In the genomic region with DNA sequence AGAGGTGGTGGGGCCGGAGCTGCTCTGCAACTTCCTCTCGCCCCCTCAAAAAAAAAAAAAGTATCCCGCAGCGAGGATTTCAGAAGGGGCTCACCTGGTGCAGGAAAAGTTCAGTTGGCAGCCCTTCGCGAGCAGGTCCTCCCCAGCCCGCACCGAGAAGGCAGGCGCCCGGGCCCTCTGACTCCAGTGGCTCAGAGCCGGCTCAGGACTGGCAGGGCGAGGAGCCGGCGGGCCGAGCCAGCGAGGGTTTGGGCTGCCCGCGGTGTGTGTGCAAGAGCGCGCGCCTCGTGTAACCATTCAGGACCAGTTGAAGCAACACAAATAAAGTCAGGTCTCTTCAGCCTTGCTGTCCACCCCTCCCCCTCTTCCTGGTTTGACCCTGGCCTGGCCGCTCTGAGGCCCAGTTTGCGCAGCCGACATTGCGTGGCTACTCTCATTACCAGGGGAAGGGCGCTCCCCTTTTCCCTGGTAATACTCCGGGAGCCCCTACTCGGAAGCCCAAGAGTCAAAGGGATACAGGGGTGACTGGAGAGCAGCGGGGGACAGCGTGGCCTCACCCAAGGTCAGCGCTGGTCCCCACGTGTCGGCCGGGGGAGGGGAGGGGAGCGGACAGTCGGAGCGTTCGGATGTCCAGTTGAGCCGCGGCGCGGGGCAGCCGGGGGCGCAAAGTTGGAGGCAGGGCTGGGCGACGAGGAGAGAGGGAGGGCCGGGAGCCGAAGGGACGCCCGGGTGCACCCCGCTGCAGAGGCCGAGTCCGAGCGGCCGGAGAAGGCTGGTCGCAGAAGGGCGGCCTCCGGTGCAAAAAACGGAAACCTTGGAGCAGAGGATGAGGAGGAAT, we compare ENCODE assay signal across 9 cellular contexts. TPM values are rescaled to one million over a fixed set of nuclear protein-coding genes. Genes with fewer than 3 reads are reported as not detected.
DNase-seq lines count a peak whose midpoint lies in the region; ATAC-seq and TF ChIP-seq lines count a peak whose summit lies in the region.
"Had no signal": no experiment of that assay in that cellular context is flagged by ENCODE, and none has a peak within 500 bp of the region (broad histone marks: within the 10 kb centered on the region; RNA-seq: fewer than 3 reads in every experiment).

No MANE protein-coding gene starts in this region.

- no peak overlapping the region for H3K27ac Mint-ChIP-seq in chondrocyte (ENCODE audit: unreplicated experiment)

- H3K9me3 ChIP-seq in lower lobe of right lung (no peaks in the 10 kb centered on the region), thyroid gland (no peaks in the 10 kb centered on the region)

- WGBS in thyroid gland, 2 donors, result 3 to 5% methylated on average over 33 to 34 of the region's 60 CpGs

- H3K36me3 ChIP-seq in lower lobe of right lung, result no peaks in the 10 kb centered on the region
- H3K36me3 ChIP-seq in thyroid gland, result no peaks in the 10 kb centered on the region
- H3K36me3 ChIP-seq: BLaER1 had no signal

- peaks cover 12% of the 10 kb centered on the region for H3K4me1 Mint-ChIP-seq in chondrocyte (ENCODE audit: low read depth)

- TF ChIP-seq CTCF in chondrocyte (IDR thresholded peaks at IDR 0.05), result no peak
- TF ChIP-seq CTCF in lower lobe of right lung (IDR thresholded peaks at IDR 0.05), result no peak
- TF ChIP-seq CTCF in thyroid gland (IDR thresholded peaks at IDR 0.05), result no peak

- H3K4me1 ChIP-seq in lower lobe of right lung (peaks cover 17% of the 10 kb centered on the region), thyroid gland (peaks cover 11 to 17% of the 10 kb centered on the region in 2 donors)
- H3K4me1 ChIP-seq: BLaER1 had no signal

- H3K27me3 ChIP-seq in lower lobe of right lung (ENCODE audit: low read depth) (peaks cover 99% of the 10 kb centered on the region), thyroid gland (peaks cover 30% of the 10 kb centered on the region)

- H3K27ac ChIP-seq in lower lobe of right lung (no peak overlapping the region), thyroid gland (no peak overlapping the region)
- H3K27ac ChIP-seq: BLaER1 had no signal

- no peak for TF ChIP-seq POLR2A in thyroid gland (IDR thresholded peaks at IDR 0.05)
- no peak for TF ChIP-seq POLR2A in erythroblast (IDR thresholded peaks at IDR 0.05; ENCODE audit: low read length)

- H3K4me3 Mint-ChIP-seq in chondrocyte (ENCODE audit: unreplicated experiment), result peak overlapping the region; percentile 60

- peak; percentile 55 for DNase-seq in activated CD8-positive, alpha-beta memory T cell treated with anti-CD3 and anti-CD28 coated beads, Interleukin-2, amount 50 U/mL, for 48 hours
- no peak for DNase-seq in activated CD8-positive, alpha-beta memory T cell treated with anti-CD3 and anti-CD28 coated beads for 24 hours
- DNase-seq in chondrocyte (ENCODE audit: low spot score) (no peak), lower lobe of right lung (no peak), thyroid gland (no peak), erythroblast (lab: John Stamatoyannopoulos, UW) (no peak), globus pallidus (ENCODE audit: low spot score) (no peak), NCI-H1092 treated with DMSO at 0.1 percent for 48 hours (lab: John Stamatoyannopoulos, UW) (no peak)

- H3K4me3 ChIP-seq in lower lobe of right lung, result peak overlapping the region; percentile 50
- H3K4me3 ChIP-seq in thyroid gland (replicated peaks in 1 of 3), result peak overlapping the region in 2 of 3 donors; percentile 25 to 28
- H3K4me3 ChIP-seq: BLaER1 had no signal

- intact Hi-C loops in lower lobe of right lung (cut with DNase I) (no loop called here), thyroid gland (cut with DNase I) (no loop called here)

- H3K36me3 Mint-ChIP-seq in chondrocyte (ENCODE audit: low read depth), result no peaks in the 10 kb centered on the region

- H3K9me3 Mint-ChIP-seq in chondrocyte (ENCODE audit: low read depth), result no peaks in the 10 kb centered on the region

- ATAC-seq in lower lobe of right lung, result peak in 1 of 2 donors; percentile 31

- H3K27me3 Mint-ChIP-seq in chondrocyte (ENCODE audit: low read depth), result peaks cover 84% of the 10 kb centered on the region

RNA-seq across cellular contexts. Expression of gene EN1, which starts 12.3 kb away (rescaled TPM):
- total RNA-seq in chondrocyte, result not detected in 3 replicates
- total RNA-seq in lower lobe of right lung, result 0.15 TPM
- under 1 TPM in 1 of 4 donors, not detected in 3; 0.11 TPM for total RNA-seq in thyroid gland
